31 cellular contexts compared by ENCODE assay signal in genomic region chr16:66041907-66042306, GRCh38.
"Had no signal": no experiment of that assay in that cellular context is flagged by ENCODE, and none has a peak within 500 bp of the region (broad histone marks: within the 10 kb centered on the region; RNA-seq: fewer than 3 reads in every experiment).

No MANE protein-coding gene starts in this region.

- H3K4me3 ChIP-seq: cardiac muscle cell, colonic mucosa, gastrocnemius medialis, heart left ventricle had no signal

- H3K27me3 ChIP-seq: brain microvascular endothelial cell, cardiac muscle cell, colonic mucosa, gastrocnemius medialis, heart left ventricle had no signal

- DNase-seq: activated B cell treated with CpG ODN at 0.5 μM for 24 hours; activated CD4-positive, alpha-beta T cell treated with anti-CD3 and anti-CD28 coated beads for 48 hours; activated CD4-positive, alpha-beta T cell treated with anti-CD3 and anti-CD28 coated beads, Interleukin-2, amount 50 U/mL, for 1 hour; activated CD4-positive, alpha-beta T cell treated with anti-CD3 and anti-CD28 coated beads, Interleukin-2, amount 50 U/mL, for 48 hours; activated CD8-positive, alpha-beta memory T cell treated with anti-CD3 and anti-CD28 coated beads for 24 hours; activated CD8-positive, alpha-beta T cell treated with anti-CD3 and anti-CD28 coated beads for 36 hours; activated effector memory CD4-positive, alpha-beta T cell treated with Interleukin-2 at 50 U/mL for 16 hours; activated gamma-delta T cell treated with Interleukin-2 at 50 U/mL for 16 hours; activated naive CD4-positive, alpha-beta T cell treated with anti-CD3 and anti-CD28 coated beads, Interleukin-2, amount 50 U/mL, for 16 hours; activated naive CD4-positive, alpha-beta T cell treated with Interleukin-2 at 50 U/mL for 16 hours; activated T-cell treated with anti-CD3 and anti-CD28 coated beads, Interleukin-2, amount 50 U/mL, for 4 hours; amniotic stem cell; anterior cingulate cortex; brain microvascular endothelial cell; central memory CD4-positive, alpha-beta T cell; cerebellar nuclear complex; colonic mucosa; effector CD8-positive, alpha-beta T cell; foreskin fibroblast; gastrocnemius medialis; glutamatergic neuron; heart left ventricle; T-helper 1 cell; T-helper 17 cell; T1000; WERI-Rb-1 had no signal

- H3K27ac ChIP-seq: brain microvascular endothelial cell, cardiac muscle cell, colonic mucosa, gastrocnemius medialis, heart left ventricle, WERI-Rb-1 had no signal

- ATAC-seq: activated CD4-positive, CD25-positive, alpha-beta regulatory T cell treated with anti-CD3 and anti-CD28 coated beads, Interleukin-2, amount 50 U/mL, for 24 hours; activated CD8-positive, alpha-beta T cell treated with anti-CD3 and anti-CD28 coated beads for 36 hours; activated T-cell treated with anti-CD3 and anti-CD28 coated beads, Interleukin-2, amount 50 U/mL, for 4 hours; activated T-helper 17 cell treated with anti-CD3 and anti-CD28 coated beads, Interleukin-2, amount 50 U/mL, for 72 hours; gastrocnemius medialis; heart left ventricle; T-helper 17 cell had no signal

- H3K36me3 ChIP-seq: brain microvascular endothelial cell, cardiac muscle cell, colonic mucosa, gastrocnemius medialis, heart left ventricle, WERI-Rb-1 had no signal

- FAIRE-seq: astrocyte, endometrium had no signal

- H3K4me1 ChIP-seq: colonic mucosa had no signal
